Comparison of ENCODE assay signal across 23 cellular contexts in the genomic region with DNA sequence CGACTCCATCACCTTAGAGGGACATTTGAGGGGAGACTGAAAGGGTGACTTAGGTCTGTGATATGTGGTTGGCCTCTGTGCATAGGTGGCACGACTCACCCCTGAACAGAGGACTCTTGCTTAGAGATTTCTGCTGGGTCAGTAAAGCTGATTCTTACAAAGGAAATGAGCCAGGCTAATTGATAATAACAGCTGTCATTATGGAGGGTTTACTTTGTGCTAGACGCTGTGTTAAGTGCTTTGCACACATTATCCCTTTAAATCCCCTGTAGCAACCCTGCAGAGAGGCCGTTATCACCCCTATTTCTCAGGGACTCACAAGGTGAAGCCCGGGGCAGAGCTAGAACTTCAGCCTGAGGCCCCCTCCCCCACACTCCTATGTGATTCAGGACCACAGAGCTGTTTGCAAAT.
DNase-seq lines count a peak whose midpoint lies in the region; ATAC-seq and TF ChIP-seq lines count a peak whose summit lies in the region.
"Had no signal": no experiment of that assay in that cellular context is flagged by ENCODE, and none has a peak within 500 bp of the region (broad histone marks: within the 10 kb centered on the region; RNA-seq: fewer than 3 reads in every experiment).

No MANE protein-coding gene starts in this region.

- no peak overlapping the region for H3K4me3 ChIP-seq in spleen
- H3K4me3 ChIP-seq in upper lobe of right lung = no peak overlapping the region
- H3K4me3 ChIP-seq in left lung = no peak overlapping the region
- H3K4me3 ChIP-seq: A549, upper lobe of left lung had no signal

- DNase-seq in COR-L47 (lab: John Stamatoyannopoulos, UW) (peak; percentile 9), NCI-H1092 (lab: John Stamatoyannopoulos, UW) (peak; percentile 4), NCI-H748 treated with DMSO at 0.1 percent for 48 hours (lab: John Stamatoyannopoulos, UW) (peak; percentile 83), iPS-NIHi11 (ENCODE audit: low spot score) (peak; percentile 23), spleen (no peak), upper lobe of right lung (no peak), left lung (no peak)
- DNase-seq: activated CD4-positive, alpha-beta T cell treated with anti-CD3 and anti-CD28 coated beads for 48 hours; activated effector memory CD4-positive, alpha-beta T cell treated with anti-CD3 and anti-CD28 coated beads, Interleukin-2, amount 50 U/mL, for 16 hours; C1 segment of cervical spinal cord; foreskin melanocyte; HFFc6; hypothalamus; kidney glomerular epithelial cell; MM.1S; naive B cell; NCI-H2171; RPMI8226; stimulated activated CD4-positive, alpha-beta T cell treated with anti-CD3 and anti-CD28 coated beads, Interleukin-2, amount 100 ng/mL, for 24 hours; upper lobe of left lung had no signal

- no peaks in the 10 kb centered on the region for H3K4me1 ChIP-seq in spleen
- no peaks in the 10 kb centered on the region for H3K4me1 ChIP-seq in upper lobe of right lung
- no peaks in the 10 kb centered on the region for H3K4me1 ChIP-seq in left lung
- H3K4me1 ChIP-seq: A549, upper lobe of left lung had no signal

- ATAC-seq in GM21367 (IDR thresholded peaks at IDR 0.05; ENCODE audit: unreplicated experiment) = no peak
- ATAC-seq in upper lobe of right lung = no peak
- no peak for ATAC-seq in left lung
- ATAC-seq: A549 had no signal

- intact Hi-C loops in spleen (cut with DNase I; ENCODE audit: low total_unique reads) (no loop called here), upper lobe of right lung (cut with DNase I) (no loop called here), left lung (cut with DNase I) (no loop called here)

- TF ChIP-seq CTCF in spleen (IDR thresholded peaks at IDR 0.05 in 8 of 11, conservative IDR thresholded peaks at IDR 0.05 in 3 of 11) (no peak), upper lobe of right lung (IDR thresholded peaks at IDR 0.05) (no peak), left lung (IDR thresholded peaks at IDR 0.05) (no peak)

- WGBS in spleen, 5 donors = 24 to 32% (median 27%) methylated on average over 5 of the region's 5 CpGs

- no peak for TF ChIP-seq POLR2A in spleen (IDR thresholded peaks at IDR 0.05)

- H3K27ac ChIP-seq in spleen = no peak overlapping the region
- no peak overlapping the region for H3K27ac ChIP-seq in upper lobe of right lung
- no peak overlapping the region for H3K27ac ChIP-seq in left lung
- H3K27ac ChIP-seq: A549, epithelial cell of prostate, upper lobe of left lung had no signal

- H3K27me3 ChIP-seq in spleen (replicated peaks in 1 of 7) = peaks cover 0 to 17% (median 4%) of the 10 kb centered on the region in 7 donors
- H3K27me3 ChIP-seq in upper lobe of right lung = peaks cover 16% of the 10 kb centered on the region
- H3K27me3 ChIP-seq in left lung = peaks cover 0 to 30% of the 10 kb centered on the region in 2 donors
- H3K27me3 ChIP-seq: upper lobe of left lung had no signal

- H3K36me3 ChIP-seq in spleen = no peaks in the 10 kb centered on the region
- H3K36me3 ChIP-seq in upper lobe of right lung = no peaks in the 10 kb centered on the region
- no peaks in the 10 kb centered on the region for H3K36me3 ChIP-seq in left lung
- H3K36me3 ChIP-seq: upper lobe of left lung had no signal

- H3K9me3 ChIP-seq in spleen (no peaks in the 10 kb centered on the region), upper lobe of right lung (no peaks in the 10 kb centered on the region), left lung (no peaks in the 10 kb centered on the region)
- H3K9me3 ChIP-seq: A549, upper lobe of left lung had no signal

Comparison
In these comparisons a context has a peak if more than half of its experiments do, and no peak if none do; other contexts are left out.
1. DNase-seq: peak in COR-L47 (single experiment), NCI-H1092 (single experiment), NCI-H748 treated with DMSO at 0.1 percent for 48 hours (single experiment) and iPS-NIHi11 (single experiment); none in spleen (single experiment), upper lobe of right lung (single experiment) and left lung (0 of 2).